In the genomic region with DNA sequence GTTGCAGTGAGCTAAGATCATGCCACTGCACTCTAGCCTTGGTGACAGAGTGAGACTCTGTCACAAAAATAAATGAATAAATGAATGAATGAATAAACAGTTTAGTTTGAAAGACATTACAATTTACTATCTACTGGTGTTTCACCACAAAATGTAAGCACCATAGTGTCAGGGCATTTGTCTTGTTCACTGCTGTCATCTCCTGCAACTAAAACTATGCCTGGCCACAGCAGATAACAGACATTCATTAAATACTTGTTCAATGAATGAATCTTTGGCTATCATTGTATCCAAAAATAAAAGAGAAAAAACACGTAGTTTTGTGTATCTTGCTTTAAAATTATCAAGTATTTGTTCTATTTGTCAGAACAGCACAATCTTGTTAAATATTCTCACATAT, we compare ENCODE assay signal across 30 cellular contexts. TPM values are rescaled to one million over a fixed set of nuclear protein-coding genes. Genes with fewer than 3 reads are reported as not detected.
DNase-seq lines count a peak whose midpoint lies in the region; FAIRE-seq and TF ChIP-seq lines count a peak whose summit lies in the region.
"Had no signal": no experiment of that assay in that cellular context is flagged by ENCODE, and none has a peak within 500 bp of the region (broad histone marks: within the 10 kb centered on the region; RNA-seq: fewer than 3 reads in every experiment).

No MANE protein-coding gene starts in this region.

- H3K9me3 ChIP-seq in mesenchymal stem cell (ENCODE audit: control insufficient read depth, low read length): no peaks in the 10 kb centered on the region
- H3K9me3 ChIP-seq: suprapubic skin had no signal

- no peak overlapping the region for H4K91ac ChIP-seq in mesenchymal stem cell (ENCODE audit: low read length)

- H3K14ac ChIP-seq in mesenchymal stem cell (ENCODE audit: low read length in 2 of 2): no peak overlapping the region

- H2BK12ac ChIP-seq in mesenchymal stem cell (ENCODE audit: low read length in 2 of 2): no peak overlapping the region

- no peak overlapping the region for H3K23ac ChIP-seq in mesenchymal stem cell (ENCODE audit: low read length in 2 of 2)

- H3K27me3 ChIP-seq in brain microvascular endothelial cell (replicated peaks): no peaks in the 10 kb centered on the region
- no peaks in the 10 kb centered on the region for H3K27me3 ChIP-seq in mesenchymal stem cell (ENCODE audit: control insufficient read depth in 1 of 2, insufficient read depth in 1 of 2, low read length in 2 of 2)
- H3K27me3 ChIP-seq: suprapubic skin had no signal

- H3K27ac ChIP-seq in brain microvascular endothelial cell: no peak overlapping the region
- H3K27ac ChIP-seq in mesenchymal stem cell (ENCODE audit: low read length, poor library complexity, severe bottlenecking): no peak overlapping the region
- H3K27ac ChIP-seq: epithelial cell of prostate, parathyroid adenoma, suprapubic skin had no signal

- no peak overlapping the region for H2BK5ac ChIP-seq in mesenchymal stem cell (ENCODE audit: low read depth, low read length, poor library complexity, severe bottlenecking)

- H3K4me3 ChIP-seq in AG10803 (ENCODE audit: low read length) (no peak overlapping the region), brain microvascular endothelial cell (ENCODE audit: low read depth, low read length) (no peak overlapping the region), mesenchymal stem cell (ENCODE audit: insufficient read depth in 1 of 2, low read depth in 1 of 2, low read length in 2 of 2) (no peak overlapping the region)
- H3K4me3 ChIP-seq: suprapubic skin had no signal

- no peak overlapping the region for H2BK120ac ChIP-seq in mesenchymal stem cell (ENCODE audit: low read depth, low read length)

- no peaks in the 10 kb centered on the region for H3K4me1 ChIP-seq in mesenchymal stem cell (ENCODE audit: control insufficient read depth, insufficient read depth, low read depth, low read length)
- H3K4me1 ChIP-seq: parathyroid adenoma, suprapubic skin had no signal

- H3K79me1 ChIP-seq in mesenchymal stem cell (replicated peaks; ENCODE audit: low read length, poor library complexity, severe bottlenecking): peaks cover 4% of the 10 kb centered on the region

- DNase-seq in AG10803 (ENCODE audit: low read depth): peak; percentile 77
- DNase-seq in HS-27A (ENCODE audit: low read depth): peak; percentile 14
- DNase-seq in brain microvascular endothelial cell: peak; percentile 79
- DNase-seq in mesenchymal stem cell: peak; percentile 27
- no peak for DNase-seq in activated CD4-positive, CD25-positive, alpha-beta regulatory T cell treated with anti-CD3 and anti-CD28 coated beads, Interleukin-2, amount 50 U/mL, for 72 hours
- DNase-seq in HTR-8/SVneo (ENCODE audit: insufficient read length, low spot score): no peak
- DNase-seq in HPDE6-E6E7 (ENCODE audit: extremely low spot score): no peak
- DNase-seq: activated CD4-positive, alpha-beta T cell treated with anti-CD3 and anti-CD28 coated beads, Interleukin-2, amount 50 U/mL, for 4 hours; AML-193; aorta; CD8-positive, alpha-beta memory T cell; cerebellar nuclear complex; DMS153; GOT3; hypothalamus; islet precursor cell; Kasumi-1; NCI-H1694; NCI-H2171; NCI-H526; nephron progenitor cell; right cardiac atrium; stimulated activated CD4-positive, alpha-beta T cell treated with anti-CD3 and anti-CD28 coated beads, Interleukin-4, amount 100 ng/mL, for 1 hour; T-helper 9 cell had no signal

- no peak overlapping the region for H3K4me2 ChIP-seq in mesenchymal stem cell (ENCODE audit: low read length, poor library complexity, severe bottlenecking)

- H2AFZ ChIP-seq in mesenchymal stem cell (ENCODE audit: low read depth, low read length): no peak overlapping the region
- H2AFZ ChIP-seq: parathyroid adenoma had no signal

- no peak overlapping the region for H3K4ac ChIP-seq in mesenchymal stem cell (ENCODE audit: low read depth in 1 of 2, low read length in 2 of 2)

- no peak overlapping the region for H2AK5ac ChIP-seq in mesenchymal stem cell (ENCODE audit: low read length, severe bottlenecking)

- no peak overlapping the region for H3K18ac ChIP-seq in mesenchymal stem cell (ENCODE audit: low read depth in 1 of 2, low read length in 2 of 2)

- no peak overlapping the region for H2BK15ac ChIP-seq in mesenchymal stem cell (ENCODE audit: low read depth, poor library complexity, severe bottlenecking)

- no peak for TF ChIP-seq CTCF in AG10803 (conservative IDR thresholded peaks at IDR 0.05; ENCODE audit: low read length)
- TF ChIP-seq CTCF in brain microvascular endothelial cell (IDR thresholded peaks at IDR 0.05; ENCODE audit: low read depth, low read length, missing control alignments): no peak

- no peak overlapping the region for H4K8ac ChIP-seq in mesenchymal stem cell (ENCODE audit: low read length)

- H3K36me3 ChIP-seq in brain microvascular endothelial cell (replicated peaks) (no peaks in the 10 kb centered on the region), mesenchymal stem cell (ENCODE audit: control insufficient read depth in 1 of 2, insufficient read depth in 2 of 2, low read depth in 1 of 2, low read length in 2 of 2) (peaks cover 0 to 4% of the 10 kb centered on the region in 2 experiments)

- no CpG with 5 or more reads among the region's 1 CpG for WGBS in mesenchymal stem cell

- in situ Hi-C loops in brain microvascular endothelial cell (cut with HindIII; ENCODE audit: low pct_ligation_motif_present, low sequenced_read_pairs): no loop called here

- FAIRE-seq in HTR-8/SVneo (lab: Jason Lieb, UNC): no peak
- FAIRE-seq: frontal cortex, G401.6, GM18507 had no signal

- no peak overlapping the region for H3K9ac ChIP-seq in mesenchymal stem cell (ENCODE audit: low read length)
- H3K9ac ChIP-seq: parathyroid adenoma had no signal

RNA-seq across cellular contexts. Expression of a gene that starts 32.5 kb away (rescaled TPM):
- 1.4 TPM for polyA plus RNA-seq in mesenchymal stem cell (2013, experiment 1 of 2)
- 1.5 TPM for polyA plus RNA-seq in mesenchymal stem cell (2013, experiment 2 of 2)

RNA-seq across cellular contexts. Expression of a gene that starts 32.8 kb away (rescaled TPM):
- polyA plus RNA-seq in mesenchymal stem cell (2013, experiment 1 of 2): 6.4 TPM
- polyA plus RNA-seq in mesenchymal stem cell (2013, experiment 2 of 2): 6.7 TPM

Comparison
In these comparisons a context has a peak if more than half of its experiments do, and no peak if none do; other contexts are left out.
1. DNase-seq: peak in AG10803 (single experiment), HS-27A (single experiment), brain microvascular endothelial cell (single experiment) and mesenchymal stem cell (single experiment); none in activated CD4-positive, CD25-positive, alpha-beta regulatory T cell treated with anti-CD3 and anti-CD28 coated beads, Interleukin-2, amount 50 U/mL, for 72 hours (single experiment), HTR-8/SVneo (single experiment) and HPDE6-E6E7 (single experiment).